Comparison of ENCODE assay signal across 17 cellular contexts in the genomic region with DNA sequence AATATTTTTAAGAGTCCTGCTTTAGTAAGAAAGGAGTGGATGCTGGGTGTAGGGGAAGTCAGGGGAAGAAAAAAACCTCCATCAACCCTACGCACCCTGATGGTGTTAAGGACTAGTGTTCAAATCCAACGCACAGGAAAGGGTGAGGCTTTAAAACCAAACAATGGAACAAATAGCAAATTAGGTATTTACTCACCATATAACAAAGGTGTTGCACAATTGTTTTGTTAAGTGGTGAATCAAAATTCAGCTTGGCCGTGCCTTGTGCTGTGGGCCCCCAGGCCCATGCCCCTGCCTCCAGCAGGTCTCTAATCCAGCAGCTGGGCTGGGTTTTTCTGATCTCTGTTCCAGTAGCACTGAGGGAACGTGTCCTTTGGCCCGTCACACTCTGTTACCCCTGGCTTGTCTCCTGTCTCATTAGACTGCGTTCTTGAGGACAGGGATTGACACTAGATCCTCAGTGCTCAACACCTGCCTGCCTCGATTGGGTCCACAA.
"Had no signal": no experiment of that assay in that cellular context is flagged by ENCODE, and none has a peak within 500 bp of the region (broad histone marks: within the 10 kb centered on the region; RNA-seq: fewer than 3 reads in every experiment).

No MANE protein-coding gene starts in this region.

- H3K9me3 Mint-ChIP-seq: activated naive CD4-positive, alpha-beta T cell treated with anti-CD3 and anti-CD28 coated beads, Interleukin-2, amount 50 U/mL, for 72 hours; brain; natural killer cell; stimulated activated naive CD8-positive, alpha-beta T cell treated with anti-CD3 and anti-CD28 coated beads, Interleukin-15, Interleukin-2, amounts not matched to agents 100 ng/mL and 50 ng/mL, for 24 hours had no signal

- DNase-seq: activated CD4-positive, alpha-beta T cell treated with anti-CD3 and anti-CD28 coated beads, Interleukin-2, amount 50 U/mL, for 1 hour; amniotic stem cell; foreskin melanocyte; heart left ventricle; natural killer cell; occipital lobe; stimulated activated CD4-positive, alpha-beta T cell treated with anti-CD3 and anti-CD28 coated beads, Interleukin-2, amount 100 ng/mL, for 24 hours; stimulated activated CD8-positive, alpha-beta memory T cell treated with anti-CD3 and anti-CD28 coated beads, Interleukin-4, amount 100 ng/mL, for 48 hours; T-helper 2 cell; testis had no signal

- H3K36me3 Mint-ChIP-seq: brain, natural killer cell had no signal

- H3K4me3 ChIP-seq: heart left ventricle, testis had no signal

- H3K27me3 Mint-ChIP-seq: brain; progenitor cell of endocrine pancreas; stimulated activated naive CD8-positive, alpha-beta T cell treated with anti-CD3 and anti-CD28 coated beads, Interleukin-15, Interleukin-2, amounts not matched to agents 100 ng/mL and 50 ng/mL, for 24 hours had no signal

- H3K27ac ChIP-seq: heart left ventricle, testis had no signal

- H3K27ac Mint-ChIP-seq: natural killer cell; progenitor cell of endocrine pancreas; stimulated activated naive CD8-positive, alpha-beta T cell treated with anti-CD3 and anti-CD28 coated beads, Interleukin-15, Interleukin-2, amounts not matched to agents 100 ng/mL and 50 ng/mL, for 24 hours had no signal

- H3K9me3 ChIP-seq: heart left ventricle, testis had no signal

- FAIRE-seq: TTC549 had no signal

- H3K4me3 Mint-ChIP-seq: brain; natural killer cell; stimulated activated naive CD8-positive, alpha-beta T cell treated with anti-CD3 and anti-CD28 coated beads, Interleukin-15, Interleukin-2, amounts not matched to agents 100 ng/mL and 50 ng/mL, for 24 hours had no signal

- H3K27me3 ChIP-seq: heart left ventricle, testis had no signal

- ATAC-seq: activated naive CD4-positive, alpha-beta T cell treated with anti-CD3 and anti-CD28 coated beads, Interleukin-2, amount 50 U/mL, for 72 hours; heart left ventricle; left lobe of liver; natural killer cell; sciatic nerve had no signal

- H3K4me1 ChIP-seq: heart left ventricle, testis had no signal
